3 cellular contexts compared by ENCODE assay signal in the genomic region with DNA sequence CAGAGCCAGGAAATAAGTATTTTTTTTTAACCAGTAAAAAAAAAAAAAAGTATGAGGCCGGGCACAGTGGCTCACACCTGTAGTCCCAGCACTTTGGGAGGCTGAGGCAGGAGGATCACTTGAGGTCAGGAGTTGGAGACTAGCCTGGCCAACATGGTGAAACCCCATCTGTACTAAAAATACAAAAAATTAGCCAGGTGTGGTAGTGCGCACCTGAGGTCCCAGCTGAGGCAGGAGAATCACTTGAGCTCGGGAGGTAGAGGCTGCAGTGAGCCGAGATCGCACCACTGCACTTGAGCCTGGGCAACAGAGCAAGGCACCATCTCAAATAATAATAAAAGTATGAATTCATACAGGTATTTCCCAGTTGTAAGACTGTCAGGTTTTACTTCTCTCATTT. TPM values are rescaled to one million over a fixed set of nuclear protein-coding genes. Genes with fewer than 3 reads are reported as not detected.
"Had no signal": no experiment of that assay in that cellular context is flagged by ENCODE, and none has a peak within 500 bp of the region (broad histone marks: within the 10 kb centered on the region; RNA-seq: fewer than 3 reads in every experiment).

No MANE protein-coding gene starts in this region.

RNA-seq across cellular contexts. Expression of a gene that starts 10.4 kb away (rescaled TPM):
- total RNA-seq: occipital lobe, osteoblast had no signal
- polyA plus RNA-seq: naive thymus-derived CD4-positive, alpha-beta T cell had no signal
